Comparison of ENCODE assay signal across 8 cellular contexts in the genomic region with DNA sequence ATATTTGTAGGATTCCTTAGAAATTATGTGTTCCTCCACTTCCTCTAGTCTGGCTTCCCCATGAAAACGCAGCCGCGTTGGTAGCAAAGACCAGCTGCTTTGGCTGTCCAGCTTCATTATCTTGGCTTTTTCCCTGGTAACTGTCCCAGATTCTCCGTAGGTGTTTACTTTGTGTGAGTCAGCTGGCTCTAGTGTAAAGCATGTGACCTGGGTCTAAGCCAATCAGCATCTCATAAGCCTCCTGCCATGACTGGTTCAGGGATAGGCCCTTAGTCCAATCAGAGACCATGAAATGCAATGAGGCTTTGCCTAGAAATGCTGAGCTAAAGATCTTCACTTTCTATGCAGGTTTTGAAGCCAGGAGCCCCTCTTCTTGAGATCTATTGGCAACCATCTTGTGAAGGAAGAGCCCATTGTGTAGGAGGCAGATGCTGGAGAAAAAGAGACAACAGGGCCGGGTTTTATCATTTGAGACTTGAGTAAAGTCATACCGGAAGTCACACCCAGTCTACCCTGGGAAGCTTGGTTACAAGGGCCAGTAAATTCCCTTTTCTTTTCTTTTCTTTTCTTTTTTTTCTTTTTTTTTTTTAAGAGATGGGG.
A peak's percentile ranks its signal among the peaks of the same experiment; 100 is the strongest.
DNase-seq lines count a peak whose midpoint lies in the region; FAIRE-seq and TF ChIP-seq lines count a peak whose summit lies in the region.

No MANE protein-coding gene starts in this region.

- H2AK5ac ChIP-seq in mesendoderm (ENCODE audit: low read length): no peak overlapping the region

- DNase-seq in AG09319 (ENCODE audit: extremely low read depth, low read depth) (peak; percentile 37), LHCN-M2 (ENCODE audit: low read depth) (peak; percentile 95), choroid plexus epithelial cell (ENCODE audit: low read depth) (peak; percentile 95), mesendoderm (peak; percentile 51), GM19239 (ENCODE audit: insufficient read length, low spot score) (no peak), GM12891 (ENCODE audit: insufficient read length, low spot score) (no peak), NCI-H1930 (lab: John Stamatoyannopoulos, UW) (no peak), spleen (no peak)

- no peak overlapping the region for H2BK15ac ChIP-seq in mesendoderm (replicated peaks; ENCODE audit: low read depth)

- H3K4ac ChIP-seq in mesendoderm (ENCODE audit: low read depth, low read length): no peak overlapping the region

- no peak overlapping the region for H3K56ac ChIP-seq in mesendoderm (ENCODE audit: low read length)

- TF ChIP-seq POLR2A in GM12891 (IDR thresholded peaks at IDR 0.05; ENCODE audit: low read depth, low read length) (no peak), spleen (IDR thresholded peaks at IDR 0.05) (no peak)

- H3K18ac ChIP-seq in mesendoderm (ENCODE audit: low read length): no peak overlapping the region

- H2BK5ac ChIP-seq in mesendoderm (ENCODE audit: low read length): no peak overlapping the region

- H3K27ac ChIP-seq in mesendoderm (ENCODE audit: low read depth, low read length) (no peak overlapping the region), spleen (no peak overlapping the region)

- H3K23ac ChIP-seq in mesendoderm (ENCODE audit: low read length): no peak overlapping the region

- no peaks in the 10 kb centered on the region for H3K4me1 ChIP-seq in mesendoderm (ENCODE audit: control insufficient read depth, low read depth, low read length)
- H3K4me1 ChIP-seq in spleen: peaks cover 1 to 4% (median 3%) of the 10 kb centered on the region in 6 donors

- intact Hi-C loops in spleen (cut with DNase I; ENCODE audit: low total_unique reads): no loop called here

- no peak for TF ChIP-seq CTCF in AG09319 (IDR thresholded peaks at IDR 0.05; ENCODE audit: low read depth, low read length)
- no peak for TF ChIP-seq CTCF in choroid plexus epithelial cell (conservative IDR thresholded peaks at IDR 0.05; ENCODE audit: low read depth, low read length)
- TF ChIP-seq CTCF in spleen (IDR thresholded peaks at IDR 0.05 in 8 of 11, conservative IDR thresholded peaks at IDR 0.05 in 3 of 11): no peak

- no peak overlapping the region for H3K4me2 ChIP-seq in mesendoderm (ENCODE audit: low read length)

- H4K8ac ChIP-seq in mesendoderm (ENCODE audit: low read depth, low read length): no peak overlapping the region

- H3K4me3 ChIP-seq in choroid plexus epithelial cell (ENCODE audit: low read depth, low read length) (no peak overlapping the region), mesendoderm (ENCODE audit: low read length) (no peak overlapping the region), spleen (no peak overlapping the region)

- WGBS in mesendoderm (ENCODE audit: extremely low coverage, insufficient coverage, low lambda C conversion rate): no CpG with 5 or more reads among the region's 6 CpGs
- 77 to 91% (median 87%) methylated on average over 6 of the region's 6 CpGs for WGBS in spleen, 5 donors

- no peaks in the 10 kb centered on the region for H3K79me2 ChIP-seq in mesendoderm (ENCODE audit: control insufficient read depth, insufficient read depth, low read length)

- H2BK120ac ChIP-seq in mesendoderm (ENCODE audit: low read depth, low read length): no peak overlapping the region

- H3K36me3 ChIP-seq in mesendoderm (ENCODE audit: control insufficient read depth, insufficient read depth, low read length): no peaks in the 10 kb centered on the region
- H3K36me3 ChIP-seq in spleen: no peaks in the 10 kb centered on the region

- no peak overlapping the region for H3K9ac ChIP-seq in mesendoderm (ENCODE audit: low read length)

- H3K27me3 ChIP-seq in mesendoderm (ENCODE audit: insufficient read depth, low read length, poor library complexity) (no peaks in the 10 kb centered on the region), spleen (replicated peaks in 1 of 7) (no peaks in the 10 kb centered on the region)

- H3K9me3 ChIP-seq in spleen: peaks cover 0 to 5% (median 4%) of the 10 kb centered on the region in 8 donors

- FAIRE-seq in GM19239 (lab: Jason Lieb, UNC) (no peak), GM12891 (lab: Jason Lieb, UNC) (no peak)

- H4K5ac ChIP-seq in mesendoderm (ENCODE audit: low read length): no peak overlapping the region

- H3K79me1 ChIP-seq in mesendoderm (ENCODE audit: low read length): no peaks in the 10 kb centered on the region

TF ChIP-seq in GM12891, 5 proteins besides CTCF, POLR2A, EP300 and RAD21:
- TF ChIP-seq TAF1 (IDR thresholded peaks at IDR 0.05; ENCODE audit: low read depth, low read length) (no peak), POU2F2 (IDR thresholded peaks at IDR 0.05; ENCODE audit: low read depth, low read length) (no peak), SPI1 (IDR thresholded peaks at IDR 0.05; ENCODE audit: low read depth, low read length) (no peak), PAX5 (IDR thresholded peaks at IDR 0.05; ENCODE audit: insufficient read depth, low read length, severe bottlenecking) (no peak), POLR2AphosphoS5 (IDR thresholded peaks at IDR 0.05; ENCODE audit: low read depth, low read length) (no peak)
TF ChIP-seq in GM12891: peak in this region for 0.

Comparison
In these comparisons a context has a peak if more than half of its experiments do, and no peak if none do; other contexts are left out.
1. DNase-seq: peak in AG09319 (single experiment), LHCN-M2 (single experiment), choroid plexus epithelial cell (single experiment) and mesendoderm (single experiment); none in GM19239 (single experiment), GM12891 (single experiment), NCI-H1930 (0 of 2) and spleen (single experiment).